Comparison of ENCODE assay signal across 8 cellular contexts in the genomic region with DNA sequence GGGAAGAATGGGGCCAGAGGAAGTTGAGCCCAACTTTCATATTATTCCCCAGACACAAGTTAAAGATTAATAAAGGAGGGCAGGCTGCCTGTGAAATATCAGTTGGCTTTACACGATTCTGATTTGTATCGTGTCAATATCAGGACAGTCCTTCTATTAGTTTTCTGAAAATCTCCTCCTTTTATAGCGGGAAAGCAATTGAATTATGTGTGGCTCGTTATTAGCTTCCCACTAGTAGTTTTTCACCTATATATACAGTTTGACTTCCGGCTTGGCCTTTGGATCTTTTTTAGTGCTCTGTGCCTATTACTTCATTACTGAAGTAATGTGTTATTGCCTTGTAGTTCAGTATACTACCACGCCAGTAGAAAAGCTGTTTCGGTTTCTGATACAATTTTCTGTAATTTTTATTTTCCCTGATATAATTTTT. TPM values are rescaled to one million over a fixed set of nuclear protein-coding genes. Genes with fewer than 3 reads are reported as not detected.
A peak's percentile ranks its signal among the peaks of the same experiment; 100 is the strongest.
DNase-seq lines count a peak whose midpoint lies in the region; ATAC-seq and TF ChIP-seq lines count a peak whose summit lies in the region.

No MANE protein-coding gene starts in this region.

- peaks cover 31% of the 10 kb centered on the region for H3K4me1 ChIP-seq in A673 (ENCODE audit: insufficient read depth, low read length, poor library complexity, severe bottlenecking)
- peaks cover 3 to 40% of the 10 kb centered on the region in 2 donors for H3K4me1 ChIP-seq in mucosa of rectum (ENCODE audit: control insufficient read depth in 2 of 2, insufficient read depth in 2 of 2, low read length in 2 of 2)

- H3K27ac ChIP-seq in A673 (ENCODE audit: low read depth, low read length, poor library complexity, severe bottlenecking) = peak overlapping the region; percentile 94
- peak overlapping the region; percentile 88 for H3K27ac ChIP-seq in caudate nucleus (ENCODE audit: low read depth, low read length)
- peak overlapping the region; percentile 96 to 99 for H3K27ac ChIP-seq in mucosa of rectum (ENCODE audit: low read depth in 2 of 2, low read length in 2 of 2)
- H3K27ac ChIP-seq in substantia nigra (ENCODE audit: low read depth, low read length, poor library complexity, severe bottlenecking) = no peak overlapping the region

- H3K36me3 ChIP-seq in A673 (ENCODE audit: insufficient read depth, low read length, poor library complexity, severe bottlenecking) = peaks cover 21% of the 10 kb centered on the region
- no peaks in the 10 kb centered on the region for H3K36me3 ChIP-seq in mucosa of rectum (ENCODE audit: control insufficient read depth in 2 of 2, insufficient read depth in 2 of 2, low read length in 2 of 2)

- no peak for ATAC-seq in HG03565 (IDR thresholded peaks at IDR 0.05; ENCODE audit: unreplicated experiment)

- H3K27me3 ChIP-seq in A673 (replicated peaks; ENCODE audit: insufficient read depth, low read depth, low read length, poor library complexity) (no peaks in the 10 kb centered on the region), mucosa of rectum (ENCODE audit: control insufficient read depth in 2 of 2, insufficient read depth in 2 of 2, low read length in 2 of 2) (no peaks in the 10 kb centered on the region)

- CTCF ChIA-PET in A673 (lab: Charles Lee) = no interaction called here

- H3K9me3 ChIP-seq in A673 (ENCODE audit: low read depth, low read length, poor library complexity, severe bottlenecking) (no peaks in the 10 kb centered on the region), mucosa of rectum (ENCODE audit: control insufficient read depth in 2 of 2, low read length in 2 of 2) (no peaks in the 10 kb centered on the region)

- H3K4me3 ChIP-seq in A673 (ENCODE audit: low read depth, low read length, poor library complexity, severe bottlenecking) (peak overlapping the region; percentile 82), mucosa of rectum (ENCODE audit: low read length in 2 of 2) (peak overlapping the region; percentile 85 to 87)

- no TSS peak for BruUV-seq in A673 (replicated peaks; lab: Mats Ljungman, UMichigan)

- intact Hi-C loops in A673 (cut with micrococcal nuclease; ENCODE audit: unreplicated experiment) = loop anchor here (1.0 to 5.0 kb wide), 2 partner anchors 124 to 142 kb away; no protein-coding TSS in a partner anchor

- DNase-seq in A673 (ENCODE audit: low spot score) (peak; percentile 22), HT1080 (ENCODE audit: low read depth) (peak; percentile 21), caudate nucleus (lab: John Stamatoyannopoulos, UW) (no peak), NCI-H2081 (lab: John Stamatoyannopoulos, UW) (no peak), substantia nigra (lab: John Stamatoyannopoulos, UW) (no peak), NCI-H2171 treated with DMSO at 0.1 percent for 48 hours (lab: John Stamatoyannopoulos, UW) (no peak)

- POLR2A ChIA-PET in A673 (lab: Charles Lee; ENCODE audit: low non-redundant PET) = interaction anchor here (0.6 kb wide), 1 partner anchor 995 kb away, joined by 4 read pairs; no protein-coding TSS in a partner anchor

- H3K9ac ChIP-seq in mucosa of rectum (ENCODE audit: low read depth in 1 of 2, low read length in 2 of 2) = peak overlapping the region; percentile 94 to 100

- TF ChIP-seq CTCF in A673 (conservative IDR thresholded peaks at IDR 0.05; ENCODE audit: low read depth, low read length) = no peak

RNA-seq across cellular contexts. Expression of a gene that starts 1.8 kb away (rescaled TPM):
- total RNA-seq in A673 (2021) = 174 and 183 TPM in 2 replicates
- 22.3 and 27.2 TPM in 2 replicates for total RNA-seq in HT1080 (2014; rRNA removed; shearing (Covaris generic))
- polyA plus RNA-seq in HT1080 (2015; cell fraction: cytosol; rRNA removed) = 25.1 and 27.1 TPM in 2 replicates
- polyA plus RNA-seq in HT1080 (2015; cell fraction: nucleus; rRNA removed) = 38.6 and 40.8 TPM in 2 replicates

Comparison
In these comparisons a context has a peak if more than half of its experiments do, and no peak if none do; other contexts are left out.
1. DNase-seq: peak in A673 (single experiment) and HT1080 (single experiment); none in caudate nucleus (0 of 61), NCI-H2081 (0 of 2), substantia nigra (0 of 49) and NCI-H2171 treated with DMSO at 0.1 percent for 48 hours (single experiment).